In the genomic region with DNA sequence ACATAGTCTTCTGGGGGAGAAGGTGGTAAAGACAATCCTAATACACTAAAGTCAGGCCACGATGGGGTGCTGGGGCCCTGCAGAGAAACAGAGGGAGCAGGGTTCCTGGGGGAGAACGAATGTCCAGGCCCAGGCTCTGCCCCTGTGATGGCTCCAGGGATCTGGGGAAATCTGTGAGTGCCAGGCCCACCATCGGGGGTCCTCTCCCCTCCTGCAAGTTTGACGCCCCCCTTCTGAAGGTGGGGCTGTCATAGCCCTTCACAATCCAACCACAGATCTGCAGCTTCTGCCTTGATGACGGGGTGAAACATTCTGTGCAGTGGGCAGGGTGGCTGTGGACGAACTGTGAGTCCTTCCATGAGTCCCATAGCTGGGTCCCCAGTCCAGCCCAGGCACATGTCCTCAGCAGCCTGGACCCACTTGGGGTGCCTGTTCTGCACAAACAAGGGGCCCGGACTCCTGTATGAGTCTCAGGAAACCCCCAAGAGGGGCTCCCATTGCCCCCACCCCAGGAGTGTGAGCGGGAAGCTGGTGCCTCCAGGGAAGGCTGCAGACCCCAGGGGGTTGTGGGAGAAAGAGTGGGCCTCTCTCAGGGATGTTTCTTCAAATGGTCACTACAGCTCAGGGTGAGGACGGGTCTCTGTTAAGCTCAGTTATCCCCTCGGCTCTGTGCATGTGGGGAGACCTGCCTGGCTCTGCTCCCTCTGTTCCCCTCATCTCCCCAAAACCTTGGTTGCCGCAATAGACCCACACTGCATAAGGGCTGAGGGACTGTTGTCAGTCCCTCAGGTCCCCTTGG, we compare ENCODE assay signal across 8 cellular contexts.
DNase-seq lines count a peak whose midpoint lies in the region; ATAC-seq, FAIRE-seq and TF ChIP-seq lines count a peak whose summit lies in the region.
"Not testable (repeated sequence)": the region's sequence is repeated elsewhere in the genome, so short reads cannot be mapped to it uniquely, and the experiment has no call there.

No MANE protein-coding gene starts in this region.

- H3K4me1 ChIP-seq in BLaER1 = peaks cover 13% of the 10 kb centered on the region
- H3K4me1 ChIP-seq in BLaER1 treated with 17β-estradiol and CSF1 and Interleukin-3, amounts not matched to agents 10 nM and 100 nM = peaks cover 4 to 16% (median 8%) of the 10 kb centered on the region in 10 experiments; a peak in 19 of 20 replicates
- not testable (repeated sequence) for H3K4me1 ChIP-seq in kidney (ENCODE audit: control insufficient read depth in 1 of 2, insufficient read depth in 1 of 2, low read depth in 1 of 2, low read length in 2 of 2)

- not testable (repeated sequence) for H3K27ac Mint-ChIP-seq in activated B cell treated with CpG ODN at 0.5 μM for 24 hours; chondrocyte (ENCODE audit: unreplicated experiment); type B pancreatic cell

- H3K36me3 Mint-ChIP-seq in activated B cell treated with CpG ODN at 0.5 μM for 24 hours (ENCODE audit: low read depth); chondrocyte (ENCODE audit: low read depth); type B pancreatic cell: not testable (repeated sequence)

- TF ChIP-seq CTCF in activated B cell treated with CpG ODN at 0.5 μM for 24 hours (IDR thresholded peaks at IDR 0.05); chondrocyte (IDR thresholded peaks at IDR 0.05); kidney (IDR thresholded peaks at IDR 0.05; ENCODE audit: borderline replicate concordance, extremely low read depth, insufficient read depth); type B pancreatic cell (conservative IDR thresholded peaks at IDR 0.05): not testable (repeated sequence)

- not testable (repeated sequence) for H3K27me3 Mint-ChIP-seq in activated B cell treated with CpG ODN at 0.5 μM for 24 hours; chondrocyte (ENCODE audit: low read depth); type B pancreatic cell

- not testable (repeated sequence) for H3K27ac ChIP-seq in BLaER1; BLaER1 treated with 17β-estradiol and CSF1 and Interleukin-3, amounts not matched to agents 10 nM and 100 nM; kidney (ENCODE audit: low read depth in 2 of 2, low read length in 2 of 2)

- H3K4me2 ChIP-seq in BLaER1 = peak overlapping the region; percentile 58; the same call in 1 of the 2 replicates
- peak overlapping the region in 7 of 11 experiments; percentile 22 to 71 (median 57); a peak in 10 of 22 replicates for H3K4me2 ChIP-seq in BLaER1 treated with 17β-estradiol and CSF1 and Interleukin-3, amounts not matched to agents 10 nM and 100 nM

- DNase-seq in activated B cell treated with CpG ODN at 0.5 μM for 24 hours (peak; percentile 14), chondrocyte (ENCODE audit: low spot score) (peak; percentile 29), kidney (peak; percentile 33), mesenteric fat pad (ENCODE audit: low spot score) (peak; percentile 78), type B pancreatic cell (ENCODE audit: extremely low spot score, unreplicated experiment) (peak; percentile 62)
- peak; percentile 56 for DNase-seq in activated effector memory CD4-positive, alpha-beta T cell treated with anti-CD3 and anti-CD28 coated beads, Interleukin-2, amount 50 U/mL, for 16 hours

- H3K9me3 ChIP-seq in BLaER1; BLaER1 treated with 17β-estradiol and CSF1 and Interleukin-3, amounts not matched to agents 10 nM and 100 nM (replicated peaks in 1 of 11); kidney (ENCODE audit: control insufficient read depth in 1 of 2, low read length in 2 of 2): not testable (repeated sequence)

- FAIRE-seq in kidney (lab: Jason Lieb, UNC) = not testable (repeated sequence)

- H3K27me3 ChIP-seq in BLaER1; BLaER1 treated with 17β-estradiol and CSF1 and Interleukin-3, amounts not matched to agents 10 nM and 100 nM: not testable (repeated sequence)

- not testable (repeated sequence) for H3K9ac ChIP-seq in BLaER1; BLaER1 treated with 17β-estradiol and CSF1 and Interleukin-3, amounts not matched to agents 10 nM and 100 nM; kidney (ENCODE audit: low read length in 2 of 2)

- not testable (repeated sequence) for ATAC-seq in activated B cell treated with CpG ODN at 0.5 μM for 24 hours (ENCODE audit: low read depth)

- CTCF ChIA-PET in activated B cell treated with CpG ODN at 0.5 μM for 24 hours (lab: Charles Lee) = not testable (repeated sequence)

- POLR2A ChIA-PET in activated B cell treated with CpG ODN at 0.5 μM for 24 hours (lab: Charles Lee) = not testable (repeated sequence)

- H3K4me3 ChIP-seq in BLaER1; BLaER1 treated with 17β-estradiol and CSF1 and Interleukin-3, amounts not matched to agents 10 nM and 100 nM; kidney (ENCODE audit: low read length in 2 of 2): not testable (repeated sequence)

- not testable (repeated sequence) for H3K36me3 ChIP-seq in BLaER1; BLaER1 treated with 17β-estradiol and CSF1 and Interleukin-3, amounts not matched to agents 10 nM and 100 nM; kidney (ENCODE audit: control insufficient read depth in 1 of 2, insufficient read depth in 2 of 2, low read length in 2 of 2)

- H3K4me1 Mint-ChIP-seq in activated B cell treated with CpG ODN at 0.5 μM for 24 hours; chondrocyte (ENCODE audit: low read depth); type B pancreatic cell (ENCODE audit: unreplicated experiment): not testable (repeated sequence)

- not testable (repeated sequence) for H4K20me1 ChIP-seq in BLaER1; BLaER1 treated with 17β-estradiol and CSF1 and Interleukin-3, amounts not matched to agents 10 nM and 100 nM

- H3K4me3 Mint-ChIP-seq in activated B cell treated with CpG ODN at 0.5 μM for 24 hours; chondrocyte (ENCODE audit: unreplicated experiment); type B pancreatic cell: not testable (repeated sequence)

- not testable (repeated sequence) for H3K9me3 Mint-ChIP-seq in activated B cell treated with CpG ODN at 0.5 μM for 24 hours; chondrocyte (ENCODE audit: low read depth); type B pancreatic cell

- intact Hi-C loops in activated B cell treated with CpG ODN at 0.5 μM for 24 hours (cut with micrococcal nuclease); kidney (cut with DNase I): not testable (repeated sequence)

Comparison
In these comparisons a context has a peak if more than half of its experiments do, and no peak if none do; other contexts are left out.
1. DNase-seq: peak in every context shown above with its lines; median percentile 78 in mesenteric fat pad; 62 in type B pancreatic cell; 56 in activated effector memory CD4-positive, alpha-beta T cell treated with anti-CD3 and anti-CD28 coated beads, Interleukin-2, amount 50 U/mL, for 16 hours; 33 in kidney; 29 in chondrocyte; 14 in activated B cell treated with CpG ODN at 0.5 μM for 24 hours.